8 cellular contexts compared by ENCODE assay signal in genomic region chr19:40465025-40465780, GRCh38. TPM values are rescaled to one million over a fixed set of nuclear protein-coding genes. Genes with fewer than 3 reads are reported as not detected.
DNase-seq lines count a peak whose midpoint lies in the region; ATAC-seq and TF ChIP-seq lines count a peak whose summit lies in the region.

BLVRB (minus strand) TSS chr19:40465745; CDS start chr19:40465688, 57 bp downstream.

- peak within 1 kb of the TSS; percentile 95 for H3K27ac Mint-ChIP-seq in stimulated activated naive CD8-positive, alpha-beta T cell treated with anti-CD3 and anti-CD28 coated beads, Interleukin-15, Interleukin-2, amounts not matched to agents 100 ng/mL and 50 ng/mL, for 24 hours
- peak within 1 kb of the TSS; percentile 78 for H3K27ac Mint-ChIP-seq in activated T-helper 2 cell treated with anti-CD3 and anti-CD28 coated beads, Interferon-gamma antibody, Interleukin-2, Interleukin-4, amounts not matched to agents 10 μg/mL and 5 μg/mL and 100 μg/mL, durations not matched to agents 14 hours and 24 hours and 36 hours

- intact Hi-C loops in activated T-helper 2 cell treated with anti-CD3 and anti-CD28 coated beads, Interferon-gamma antibody, Interleukin-2, Interleukin-4, amounts not matched to agents 10 μg/mL and 5 μg/mL and 100 μg/mL, durations not matched to agents 14 hours and 24 hours and 36 hours (cut with micrococcal nuclease) = loop anchor here (1.0 to 5.0 kb wide), 2 partner anchors 22 to 147 kb away; no protein-coding TSS in a partner anchor
- intact Hi-C loops in cardiac septum (cut with DNase I) = loop anchor here (2.0 to 5.0 kb wide), 2 partner anchors 44 to 137 kb away; partner anchors contain the start of gene LTBP4
- intact Hi-C loops in posterior vena cava (cut with DNase I) = no loop called here

- DNase-seq in stimulated activated naive CD8-positive, alpha-beta T cell treated with anti-CD3 and anti-CD28 coated beads, Interleukin-15, Interleukin-2, amounts not matched to agents 100 U/mL and 50 U/mL, for 24 hours = no peak
- DNase-seq in NB4 (ENCODE audit: low read depth) = peak; percentile 90
- no peak for DNase-seq in activated T-helper 2 cell treated with anti-CD3 and anti-CD28 coated beads, Interferon-gamma antibody, Interleukin-2, Interleukin-4, amounts not matched to agents 10 μg/mL and 5 μg/mL and 100 μg/mL, durations not matched to agents 14 hours and 24 hours and 36 hours (ENCODE audit: low spot score)
- DNase-seq in cardiac septum (ENCODE audit: low spot score) = no peak
- DNase-seq in posterior vena cava (ENCODE audit: low spot score) = no peak
- DNase-seq in NCI-H1092 (lab: John Stamatoyannopoulos, UW) = no peak

- no peak for ATAC-seq in stimulated activated naive CD8-positive, alpha-beta T cell treated with anti-CD3 and anti-CD28 coated beads, Interleukin-15, Interleukin-2, amounts not matched to agents 100 U/mL and 50 U/mL, for 24 hours
- no peak for ATAC-seq in GM19023 (IDR thresholded peaks at IDR 0.05; ENCODE audit: unreplicated experiment)

- no peak for TF ChIP-seq CTCF in NB4 (IDR thresholded peaks at IDR 0.05; ENCODE audit: low read depth, low read length)

- peaks cover 35% of the 10 kb centered on the region for H3K4me1 Mint-ChIP-seq in stimulated activated naive CD8-positive, alpha-beta T cell treated with anti-CD3 and anti-CD28 coated beads, Interleukin-15, Interleukin-2, amounts not matched to agents 100 ng/mL and 50 ng/mL, for 24 hours (ENCODE audit: low read depth)
- H3K4me1 Mint-ChIP-seq in activated T-helper 2 cell treated with anti-CD3 and anti-CD28 coated beads, Interferon-gamma antibody, Interleukin-2, Interleukin-4, amounts not matched to agents 10 μg/mL and 5 μg/mL and 100 μg/mL, durations not matched to agents 14 hours and 24 hours and 36 hours (ENCODE audit: low read depth) = peaks cover 21% of the 10 kb centered on the region

- H3K4me3 Mint-ChIP-seq in stimulated activated naive CD8-positive, alpha-beta T cell treated with anti-CD3 and anti-CD28 coated beads, Interleukin-15, Interleukin-2, amounts not matched to agents 100 ng/mL and 50 ng/mL, for 24 hours = peak within 1 kb of the TSS; percentile 88
- H3K4me3 Mint-ChIP-seq in activated T-helper 2 cell treated with anti-CD3 and anti-CD28 coated beads, Interferon-gamma antibody, Interleukin-2, Interleukin-4, amounts not matched to agents 10 μg/mL and 5 μg/mL and 100 μg/mL, durations not matched to agents 14 hours and 24 hours and 36 hours (ENCODE audit: low read depth) = peak within 1 kb of the TSS; percentile 87

- peak within 1 kb of the TSS; percentile 59 for H3K4me3 ChIP-seq in NB4 (ENCODE audit: low read depth, low read length)

- H3K9me3 Mint-ChIP-seq in stimulated activated naive CD8-positive, alpha-beta T cell treated with anti-CD3 and anti-CD28 coated beads, Interleukin-15, Interleukin-2, amounts not matched to agents 100 ng/mL and 50 ng/mL, for 24 hours = no peaks in the 10 kb centered on the region
- no peaks in the 10 kb centered on the region for H3K9me3 Mint-ChIP-seq in activated T-helper 2 cell treated with anti-CD3 and anti-CD28 coated beads, Interferon-gamma antibody, Interleukin-2, Interleukin-4, amounts not matched to agents 10 μg/mL and 5 μg/mL and 100 μg/mL, durations not matched to agents 14 hours and 24 hours and 36 hours

- H3K36me3 Mint-ChIP-seq in stimulated activated naive CD8-positive, alpha-beta T cell treated with anti-CD3 and anti-CD28 coated beads, Interleukin-15, Interleukin-2, amounts not matched to agents 100 ng/mL and 50 ng/mL, for 24 hours (ENCODE audit: low read depth) = peaks cover 4% of the 10 kb centered on the region
- H3K36me3 Mint-ChIP-seq in activated T-helper 2 cell treated with anti-CD3 and anti-CD28 coated beads, Interferon-gamma antibody, Interleukin-2, Interleukin-4, amounts not matched to agents 10 μg/mL and 5 μg/mL and 100 μg/mL, durations not matched to agents 14 hours and 24 hours and 36 hours (ENCODE audit: low read depth) = peaks cover 5% of the 10 kb centered on the region

- peaks cover 15% of the 10 kb centered on the region for H3K27me3 Mint-ChIP-seq in stimulated activated naive CD8-positive, alpha-beta T cell treated with anti-CD3 and anti-CD28 coated beads, Interleukin-15, Interleukin-2, amounts not matched to agents 100 ng/mL and 50 ng/mL, for 24 hours
- peaks cover 24% of the 10 kb centered on the region for H3K27me3 Mint-ChIP-seq in activated T-helper 2 cell treated with anti-CD3 and anti-CD28 coated beads, Interferon-gamma antibody, Interleukin-2, Interleukin-4, amounts not matched to agents 10 μg/mL and 5 μg/mL and 100 μg/mL, durations not matched to agents 14 hours and 24 hours and 36 hours (ENCODE audit: low read depth)

- peak; percentile 44 for TF ChIP-seq POLR2A in NB4 (IDR thresholded peaks at IDR 0.05; ENCODE audit: extremely low read depth, insufficient read length)

RNA-seq across cellular contexts. Expression of gene BLVRB, which starts in this region (rescaled TPM):
- total RNA-seq in activated T-helper 2 cell treated with anti-CD3 and anti-CD28 coated beads, Interferon-gamma antibody, Interleukin-2, Interleukin-4, amounts not matched to agents 10 μg/mL and 5 μg/mL and 100 μg/mL, durations not matched to agents 14 hours and 24 hours and 36 hours = 10.4 and 11.3 TPM in 2 replicates
- total RNA-seq in cardiac septum = 81.6 TPM
- 10 to 100 TPM; 77.4 to 88.1 TPM for total RNA-seq in posterior vena cava

Comparison
In these comparisons a context has a peak if more than half of its experiments do, and no peak if none do; other contexts are left out.
1. intact Hi-C loops: an anchor here in activated T-helper 2 cell treated with anti-CD3 and anti-CD28 coated beads, Interferon-gamma antibody, Interleukin-2, Interleukin-4, amounts not matched to agents 10 μg/mL and 5 μg/mL and 100 μg/mL, durations not matched to agents 14 hours and 24 hours and 36 hours (1.0 to 5.0 kb wide) and cardiac septum (2.0 to 5.0 kb wide); none called in posterior vena cava.